Comparison of ENCODE assay signal across 9 cellular contexts in the genomic region with DNA sequence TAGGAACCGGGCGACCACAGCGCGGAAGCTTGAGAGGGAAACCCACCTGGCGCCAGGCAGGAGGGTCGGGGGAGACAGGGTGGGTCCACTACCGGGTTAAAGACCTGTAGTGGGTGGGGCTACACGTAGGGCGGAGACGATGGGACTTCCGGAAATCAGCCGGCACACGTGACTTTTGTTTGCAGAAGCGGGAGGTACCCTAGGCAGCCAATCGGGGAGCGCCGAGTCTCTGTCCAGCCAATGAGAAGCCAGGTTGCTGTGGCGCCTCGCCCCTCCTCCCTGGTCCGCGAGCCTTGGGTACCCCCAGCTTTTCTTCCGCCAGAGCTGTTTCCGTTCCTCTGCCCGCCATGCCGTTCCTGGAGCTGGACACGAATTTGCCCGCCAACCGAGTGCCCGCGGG. TPM values are rescaled to one million over a fixed set of nuclear protein-coding genes. Genes with fewer than 3 reads are reported as not detected.
DNase-seq lines count a peak whose midpoint lies in the region; ATAC-seq and TF ChIP-seq lines count a peak whose summit lies in the region.
"Not testable (repeated sequence)": the region's sequence is repeated elsewhere in the genome, so short reads cannot be mapped to it uniquely, and the experiment has no call there.
"Had no signal": no experiment of that assay in that cellular context is flagged by ENCODE, and none has a peak within 500 bp of the region (broad histone marks: within the 10 kb centered on the region; RNA-seq: fewer than 3 reads in every experiment).

DDTL (plus strand) TSS at position 321 of the 400 bp plus-strand sequence; CDS start at position 348, 27 bp downstream.

- not testable (repeated sequence) for H3K27me3 ChIP-seq in heart right ventricle

- no CpG with 5 or more reads among the region's 30 CpGs for WGBS in heart right ventricle, 2 donors

- H3K4me3 Mint-ChIP-seq in activated T-cell treated with anti-CD3 and anti-CD28 coated beads, Interleukin-2, amount 50 U/mL, for 4 hours, result not testable (repeated sequence)

- not testable (repeated sequence) for H3K27me3 Mint-ChIP-seq in activated T-cell treated with anti-CD3 and anti-CD28 coated beads, Interleukin-2, amount 50 U/mL, for 4 hours (ENCODE audit: low read depth)

- not testable (repeated sequence) for H3K4me3 ChIP-seq in heart right ventricle

- not testable (repeated sequence) for H3K9me3 Mint-ChIP-seq in activated T-cell treated with anti-CD3 and anti-CD28 coated beads, Interleukin-2, amount 50 U/mL, for 4 hours

- ATAC-seq in GM18499 (IDR thresholded peaks at IDR 0.05; ENCODE audit: insufficient read depth, unreplicated experiment) (peak; percentile 77), GM19372 (IDR thresholded peaks at IDR 0.05; ENCODE audit: low read depth, unreplicated experiment) (peak; percentile 96), GM21786 (IDR thresholded peaks at IDR 0.05; ENCODE audit: unreplicated experiment) (peak; percentile 94), HG03025 (IDR thresholded peaks at IDR 0.05; ENCODE audit: low FRiP score, unreplicated experiment) (peak; percentile 82), HG03469 (IDR thresholded peaks at IDR 0.05; ENCODE audit: unreplicated experiment) (peak; percentile 83), heart right ventricle (peak; percentile 88 to 98 (median 97)), sciatic nerve (peak; percentile 99)
- ATAC-seq in activated T-cell treated with anti-CD3 and anti-CD28 coated beads, Interleukin-2, amount 50 U/mL, for 4 hours, result peak; percentile 97 to 99

- H3K36me3 ChIP-seq in heart right ventricle, result peaks cover 0 to 26% (median 14%) of the 10 kb centered on the region in 9 donors

- peaks cover 20% of the 10 kb centered on the region for H3K36me3 Mint-ChIP-seq in activated T-cell treated with anti-CD3 and anti-CD28 coated beads, Interleukin-2, amount 50 U/mL, for 4 hours (ENCODE audit: insufficient read depth)

- not testable (repeated sequence) for H3K27ac ChIP-seq in heart right ventricle

- DNase-seq in activated T-cell treated with anti-CD3 and anti-CD28 coated beads, Interleukin-2, amount 50 U/mL, for 4 hours; heart right ventricle; sciatic nerve (ENCODE audit: low spot score): not testable (repeated sequence)

- intact Hi-C loops in heart right ventricle (cut with DNase I); sciatic nerve (cut with DNase I): not testable (repeated sequence)

- peaks cover 21% of the 10 kb centered on the region for H3K4me1 Mint-ChIP-seq in activated T-cell treated with anti-CD3 and anti-CD28 coated beads, Interleukin-2, amount 50 U/mL, for 4 hours (ENCODE audit: low read depth)

- peaks cover 0 to 23% (median 0%) of the 10 kb centered on the region in 9 donors for H3K4me1 ChIP-seq in heart right ventricle

- H3K9me3 ChIP-seq in heart right ventricle, result not testable (repeated sequence)

- TF ChIP-seq CTCF in heart right ventricle (IDR thresholded peaks at IDR 0.05), result not testable (repeated sequence)

RNA-seq across cellular contexts. Expression of gene DDTL, which starts in this region (rescaled TPM):
- total RNA-seq in activated T-cell treated with anti-CD3 and anti-CD28 coated beads, Interleukin-2, amount 50 U/mL, for 4 hours, result 1 to 10 TPM in 2 of 3 donors, not detected in 1; 2.2 to 3.0 TPM
- 1 to 10 TPM in 4 of 10 donors, under 1 TPM in 1, not detected in 5; 0.99 to 3.3 (median 1.8) TPM for total RNA-seq in heart right ventricle
- polyA plus RNA-seq in heart right ventricle, result 1 to 10 TPM; 3.1 to 4.9 TPM
- total RNA-seq in sciatic nerve, result 4.0 TPM
- total RNA-seq: chondrocyte had no signal
